Comparison of ENCODE assay signal across 30 cellular contexts in the genomic region with DNA sequence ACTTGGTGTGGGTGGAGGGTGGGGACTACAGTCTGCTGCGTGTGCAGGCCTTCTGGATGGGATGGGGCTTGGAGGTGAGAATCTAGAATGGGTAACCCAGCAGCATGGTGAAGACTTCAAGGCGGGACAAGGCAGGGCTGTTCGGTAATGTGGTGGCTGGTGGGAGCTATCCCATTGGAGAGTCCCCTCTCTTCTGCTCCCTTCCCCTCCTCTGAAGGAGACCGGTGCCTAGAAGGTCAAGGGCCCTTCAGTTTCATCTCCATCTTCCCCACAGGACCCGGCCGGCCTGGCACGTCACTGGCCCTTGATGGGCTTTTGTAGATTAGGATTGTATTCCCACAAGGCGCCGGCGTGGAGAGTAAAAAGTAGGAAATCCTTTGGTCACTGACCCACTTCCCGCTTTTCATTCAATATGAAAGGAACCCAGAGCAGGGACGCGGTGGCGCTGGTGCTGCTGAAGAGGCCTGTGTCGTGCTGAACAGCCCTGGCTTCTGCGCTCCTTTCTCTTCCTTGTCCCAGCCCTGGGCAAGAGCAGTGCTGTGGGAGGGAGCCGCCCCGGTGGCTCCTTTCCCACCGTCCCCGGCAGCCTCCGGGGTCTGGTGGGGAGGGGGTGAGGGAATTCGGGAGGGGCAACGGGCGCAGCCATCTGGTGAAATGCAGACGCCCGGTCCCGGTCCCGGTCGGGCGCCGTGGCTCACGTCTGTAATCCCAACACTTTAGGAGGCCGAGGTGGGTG.
"Had no signal": no experiment of that assay in that cellular context is flagged by ENCODE, and none has a peak within 500 bp of the region (broad histone marks: within the 10 kb centered on the region; RNA-seq: fewer than 3 reads in every experiment).

No MANE protein-coding gene starts in this region.

- ATAC-seq: body of pancreas; gastroesophageal sphincter; naive thymus-derived CD8-positive, alpha-beta T cell; pancreas; psoas muscle; T-helper 17 cell had no signal

- H3K79me2 ChIP-seq: hepatocyte had no signal

- H3K4me1 Mint-ChIP-seq: naive thymus-derived CD8-positive, alpha-beta T cell; neural crest cell; T-helper 17 cell had no signal

- H3K9me3 Mint-ChIP-seq: activated naive CD4-positive, alpha-beta T cell treated with anti-CD3 and anti-CD28 coated beads for 36 hours; activated naive CD8-positive, alpha-beta T cell treated with anti-CD3 and anti-CD28 coated beads for 36 hours; activated T-helper 1 cell treated with anti-CD3 and anti-CD28 coated beads, Interleukin-12 subunit alpha, Interleukin-12 subunit beta, Interleukin-2, Interleukin-4 antibody, amounts not matched to agents 30 ng/mL and 10 ng/mL and 1 ng/mL, durations not matched to agents 14 hours and 24 hours and 36 hours had no signal

- H3K4me3 Mint-ChIP-seq: activated naive CD4-positive, alpha-beta T cell treated with anti-CD3 and anti-CD28 coated beads for 36 hours; activated naive CD8-positive, alpha-beta T cell treated with anti-CD3 and anti-CD28 coated beads for 36 hours; activated T-helper 1 cell treated with anti-CD3 and anti-CD28 coated beads, Interleukin-12 subunit alpha, Interleukin-12 subunit beta, Interleukin-2, Interleukin-4 antibody, amounts not matched to agents 30 ng/mL and 10 ng/mL and 1 ng/mL, durations not matched to agents 14 hours and 24 hours and 36 hours; naive thymus-derived CD8-positive, alpha-beta T cell; neural crest cell; T-helper 17 cell had no signal

- H3K27ac Mint-ChIP-seq: activated naive CD4-positive, alpha-beta T cell treated with anti-CD3 and anti-CD28 coated beads for 36 hours; activated naive CD8-positive, alpha-beta T cell treated with anti-CD3 and anti-CD28 coated beads for 36 hours; activated T-helper 1 cell treated with anti-CD3 and anti-CD28 coated beads, Interleukin-12 subunit alpha, Interleukin-12 subunit beta, Interleukin-2, Interleukin-4 antibody, amounts not matched to agents 30 ng/mL and 10 ng/mL and 1 ng/mL, durations not matched to agents 14 hours and 24 hours and 36 hours; naive thymus-derived CD8-positive, alpha-beta T cell; T-helper 17 cell had no signal

- H3K36me3 ChIP-seq: adrenal gland, colonic mucosa, gastroesophageal sphincter, pancreas, sigmoid colon, thoracic aorta, WERI-Rb-1 had no signal

- DNase-seq: activated CD4-positive, alpha-beta T cell treated with anti-CD3 and anti-CD28 coated beads, Interleukin-2, amount 50 U/mL, for 4 hours; activated CD4-positive, CD25-positive, alpha-beta regulatory T cell treated with anti-CD3 and anti-CD28 coated beads, Interleukin-2, amount 50 U/mL, for 72 hours; activated CD8-positive, alpha-beta memory T cell treated with anti-CD3 and anti-CD28 coated beads, Interleukin-2, amount 50 U/mL, for 4 hours; activated effector memory CD4-positive, alpha-beta T cell treated with anti-CD3 and anti-CD28 coated beads, Interleukin-2, amount 50 U/mL, for 16 hours; activated naive CD4-positive, alpha-beta T cell treated with anti-CD3 and anti-CD28 coated beads for 36 hours; activated naive CD8-positive, alpha-beta T cell treated with anti-CD3 and anti-CD28 coated beads for 36 hours; activated T-cell treated with anti-CD3 and anti-CD28 coated beads, Interleukin-2, amount 50 U/mL, for 1 hour; adrenal gland; body of pancreas; colonic mucosa; dorsolateral prefrontal cortex; effector memory CD4-positive, alpha-beta T cell; erythroblast; kidney; naive thymus-derived CD8-positive, alpha-beta T cell; pancreas; psoas muscle; small intestine; stimulated activated naive CD4-positive, alpha-beta T cell treated with Interleukin-2 at 50 U/mL for 16 hours; T-helper 17 cell; T1000; trophoblast cell; WERI-Rb-1 had no signal

- FAIRE-seq: kidney, pancreas, small intestine, urothelium cell line had no signal

- H3K36me3 Mint-ChIP-seq: activated naive CD8-positive, alpha-beta T cell treated with anti-CD3 and anti-CD28 coated beads for 36 hours; naive thymus-derived CD8-positive, alpha-beta T cell had no signal

- H3K4me3 ChIP-seq: adrenal gland, body of pancreas, colonic mucosa, dorsolateral prefrontal cortex, gastroesophageal sphincter, hepatocyte, pancreas, psoas muscle, sigmoid colon, thoracic aorta had no signal

- H3K4me2 ChIP-seq: hepatocyte had no signal

- H3K27me3 Mint-ChIP-seq: T-helper 17 cell had no signal

- H3K27me3 ChIP-seq: adrenal gland, body of pancreas, colonic mucosa, gastroesophageal sphincter, hepatocyte, pancreas, sigmoid colon had no signal

- H3K27ac ChIP-seq: adrenal gland, body of pancreas, colonic mucosa, dorsolateral prefrontal cortex, gastroesophageal sphincter, hepatocyte, pancreas, psoas muscle, sigmoid colon, thoracic aorta, WERI-Rb-1 had no signal

- H3K4me1 ChIP-seq: adrenal gland, body of pancreas, colonic mucosa, gastroesophageal sphincter, pancreas, psoas muscle, sigmoid colon had no signal

- H3K9me3 ChIP-seq: adrenal gland, body of pancreas, colonic mucosa, gastroesophageal sphincter, pancreas, psoas muscle, sigmoid colon, thoracic aorta had no signal
